8 cellular contexts compared by ENCODE assay signal in the genomic region with DNA sequence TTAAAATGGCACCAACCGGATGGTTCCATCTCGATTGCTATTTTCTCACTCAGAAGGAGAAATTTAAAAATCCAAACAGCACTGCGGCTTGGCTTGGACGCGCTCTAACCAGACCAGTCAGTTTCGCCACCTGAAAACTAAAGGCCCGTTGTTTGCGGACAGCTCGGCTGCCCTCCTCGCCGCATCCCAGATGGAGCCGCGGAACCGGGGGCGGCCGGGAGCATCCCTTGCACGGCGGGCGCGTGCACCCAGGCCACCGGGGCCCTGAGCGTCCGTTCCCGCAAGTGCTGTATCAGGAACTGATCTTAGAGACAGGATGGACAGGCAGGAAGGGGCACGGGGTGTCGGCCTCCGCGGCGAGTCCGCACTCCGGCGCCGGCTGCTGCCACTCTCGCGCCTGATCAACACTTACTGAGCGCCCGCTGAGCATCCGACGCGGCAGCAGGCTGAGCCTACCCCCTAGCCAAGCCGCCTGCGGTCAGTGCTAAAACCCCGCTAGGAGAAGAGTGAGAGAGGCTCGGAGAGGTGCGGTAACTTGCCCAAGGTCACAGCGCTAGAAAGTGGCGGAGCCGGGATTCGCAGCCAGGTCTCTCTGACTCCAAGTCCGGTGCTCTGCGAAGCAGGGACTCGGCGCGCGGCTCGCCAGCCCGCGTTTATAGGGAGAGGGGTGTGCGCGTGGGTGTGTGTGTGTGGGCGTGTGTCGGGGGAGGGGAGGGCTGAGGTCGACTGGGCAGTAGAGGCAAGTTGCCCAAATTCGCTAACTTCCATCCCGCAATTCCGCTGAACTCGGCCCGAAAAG. TPM values are rescaled to one million over a fixed set of nuclear protein-coding genes. Genes with fewer than 3 reads are reported as not detected.
A peak's percentile ranks its signal among the peaks of the same experiment; 100 is the strongest.
DNase-seq lines count a peak whose midpoint lies in the region; ATAC-seq and TF ChIP-seq lines count a peak whose summit lies in the region.

A gene with protein sequence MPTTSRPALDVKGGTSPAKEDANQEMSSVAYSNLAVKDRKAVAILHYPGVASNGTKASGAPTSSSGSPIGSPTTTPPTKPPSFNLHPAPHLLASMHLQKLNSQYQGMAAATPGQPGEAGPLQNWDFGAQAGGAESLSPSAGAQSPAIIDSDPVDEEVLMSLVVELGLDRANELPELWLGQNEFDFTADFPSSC (minus strand): TSS at position 629 of the 799 bp plus-strand sequence. CDS start 3,045 bp downstream, outside the sequence.

- CTCF ChIA-PET in activated B cell treated with CpG ODN at 0.5 μM for 24 hours (lab: Charles Lee): no interaction called here

- no peaks in the 10 kb centered on the region for H3K36me3 Mint-ChIP-seq in activated B cell treated with CpG ODN at 0.5 μM for 24 hours (ENCODE audit: low read depth)

- peak within 1 kb of the TSS; percentile 53 for H3K4me3 ChIP-seq in fibroblast of pulmonary artery (replicated peaks; ENCODE audit: low read depth, low read length)
- H3K4me3 ChIP-seq in retinal pigment epithelial cell (ENCODE audit: low read length): peak within 1 kb of the TSS; percentile 48

- H3K4me1 Mint-ChIP-seq in activated B cell treated with CpG ODN at 0.5 μM for 24 hours: peaks cover 37% of the 10 kb centered on the region

- no peaks in the 10 kb centered on the region for H3K9me3 Mint-ChIP-seq in activated B cell treated with CpG ODN at 0.5 μM for 24 hours

- POLR2A ChIA-PET in activated B cell treated with CpG ODN at 0.5 μM for 24 hours (lab: Charles Lee): no interaction called here

- peaks cover 28% of the 10 kb centered on the region for H3K27me3 Mint-ChIP-seq in activated B cell treated with CpG ODN at 0.5 μM for 24 hours

- H3K4me3 Mint-ChIP-seq in activated B cell treated with CpG ODN at 0.5 μM for 24 hours: peak within 1 kb of the TSS; percentile 86

- intact Hi-C loops in activated B cell treated with CpG ODN at 0.5 μM for 24 hours (cut with micrococcal nuclease): loop anchor here (1.0 to 5.0 kb wide), 2 partner anchors 28 to 1053 kb away; a partner anchor contains a TSS

- ATAC-seq in activated B cell treated with CpG ODN at 0.5 μM for 24 hours (ENCODE audit: low read depth) (peak; percentile 31), HG02970 (IDR thresholded peaks at IDR 0.05; ENCODE audit: low FRiP score, unreplicated experiment) (no peak), HG03565 (IDR thresholded peaks at IDR 0.05; ENCODE audit: unreplicated experiment) (no peak)

- TF ChIP-seq CTCF in activated B cell treated with CpG ODN at 0.5 μM for 24 hours (IDR thresholded peaks at IDR 0.05) (no peak), fibroblast of pulmonary artery (IDR thresholded peaks at IDR 0.05; ENCODE audit: low read length, missing control alignments) (no peak), retinal pigment epithelial cell (conservative IDR thresholded peaks at IDR 0.05; ENCODE audit: low read depth, low read length) (no peak)

- DNase-seq in activated effector memory CD4-positive, alpha-beta T cell treated with anti-CD3 and anti-CD28 coated beads, Interleukin-2, amount 50 U/mL, for 16 hours: peak; percentile 61
- DNase-seq in activated effector memory CD4-positive, alpha-beta T cell treated with Interleukin-2 at 50 U/mL for 16 hours: no peak
- peak; percentile 17 for DNase-seq in activated B cell treated with CpG ODN at 0.5 μM for 24 hours
- DNase-seq in fibroblast of pulmonary artery (ENCODE audit: low read depth): no peak
- no peak for DNase-seq in retinal pigment epithelial cell (ENCODE audit: low read depth)
- no peak for DNase-seq in hepatic stellate cell (ENCODE audit: low spot score)

- H3K27ac Mint-ChIP-seq in activated B cell treated with CpG ODN at 0.5 μM for 24 hours: peak within 1 kb of the TSS; percentile 46

RNA-seq across cellular contexts. Expression of the gene that starts here (rescaled TPM):
- not detected in 2 replicates for total RNA-seq in activated B cell treated with CpG ODN at 0.5 μM for 24 hours

Comparison
In these comparisons a context has a peak if more than half of its experiments do, and no peak if none do; other contexts are left out.
1. Peak in DNase-seq and ATAC-seq in activated B cell treated with CpG ODN at 0.5 μM for 24 hours; RNA of the gene not detected or under 1 TPM.